Comparison of ENCODE assay signal across 1 cellular context in genomic region chr15:75830910-75831805, GRCh38.
TF ChIP-seq lines count a peak whose summit lies in the region.

No MANE protein-coding gene starts in this region.

TF ChIP-seq in K562, 482 proteins besides CTCF, POLR2A, EP300 and RAD21 (continued from another document and continues in another):
- TF ChIP-seq PRDM10 (IDR thresholded peaks at IDR 0.05; ENCODE audit: partially characterized antibody) (peak; percentile 11), ZNF589 (CRISPR knock-in tag; IDR thresholded peaks at IDR 0.05; ENCODE audit: low read depth) (0 out of 2 replicates have a peak, but pooled peaks have one; percentile 14), ZNF655 (CRISPR knock-in tag; IDR thresholded peaks at IDR 0.05) (no peak), ZFP91 (CRISPR knock-in tag; IDR thresholded peaks at IDR 0.05) (no peak), PYGO2 (tag; IDR thresholded peaks at IDR 0.05) (no peak), NFE2 (IDR thresholded peaks at IDR 0.05; ENCODE audit: low read depth) (0 out of 2 replicates have a peak, but pooled peaks have one; percentile 41), CBX3 (IDR thresholded peaks at IDR 0.05; ENCODE audit: borderline replicate concordance in 1 of 2, low read length in 2 of 2) (peak in 1 of 2 experiments; percentile 39; a peak in 1 of 3 replicates), DPF2 (IDR thresholded peaks at IDR 0.05) (peak; percentile 90), MAFK (IDR thresholded peaks at IDR 0.05; ENCODE audit: low read length) (no peak), HDAC6 (IDR thresholded peaks at IDR 0.05; ENCODE audit: low read depth, low read length) (no peak), SMARCE1 (IDR thresholded peaks at IDR 0.05) (peak; percentile 83), PBX2 (CRISPR knock-in tag; IDR thresholded peaks at IDR 0.05; ENCODE audit: low read depth) (no peak), PBX2 (tag; conservative IDR thresholded peaks at IDR 0.05; ENCODE audit: low read depth) (no peak), ZNF77 (CRISPR knock-in tag; IDR thresholded peaks at IDR 0.05) (no peak), DACH1 (IDR thresholded peaks at IDR 0.05; ENCODE audit: partially characterized antibody) (peak; percentile 91), ZBTB43 (CRISPR knock-in tag; IDR thresholded peaks at IDR 0.05) (no peak), ZNF445 (CRISPR knock-in tag; IDR thresholded peaks at IDR 0.05; ENCODE audit: low read depth) (no peak), TAF9B (IDR thresholded peaks at IDR 0.05; ENCODE audit: partially characterized antibody) (peak; percentile 36), RNF2 (IDR thresholded peaks at IDR 0.05) (peak; percentile 56; the same call in 1 of the 2 replicates), E2F1 (CRISPR knock-in tag; IDR thresholded peaks at IDR 0.05) (no peak), KDM4B (IDR thresholded peaks at IDR 0.05; ENCODE audit: borderline replicate concordance in 2 of 2, low read depth in 1 of 2) (no peak), ZNF511 (CRISPR knock-in tag; IDR thresholded peaks at IDR 0.05) (no peak), KLF1 (tag; IDR thresholded peaks at IDR 0.05) (no peak), SIN3B (IDR thresholded peaks at IDR 0.05; ENCODE audit: low read depth) (no peak), ZNF239 (CRISPR knock-in tag; IDR thresholded peaks at IDR 0.05) (no peak), ATF7 (IDR thresholded peaks at IDR 0.05) (peak; percentile 45; the same call in 1 of the 2 replicates), VEZF1 (CRISPR knock-in tag; IDR thresholded peaks at IDR 0.05) (peak; percentile 68), ZBTB2 (IDR thresholded peaks at IDR 0.05) (peak; percentile 80), RBBP5 (IDR thresholded peaks at IDR 0.05; ENCODE audit: borderline replicate concordance, insufficient read depth, low read length, poor library complexity, severe bottlenecking) (peak; percentile 67), ZNF24 (IDR thresholded peaks at IDR 0.05) (no peak), BRD9 (IDR thresholded peaks at IDR 0.05; ENCODE audit: low read depth, partially characterized antibody) (peak; percentile 13), ZNF592 (IDR thresholded peaks at IDR 0.05) (peak; percentile 53; the same call in 1 of the 2 replicates), SIN3A (IDR thresholded peaks at IDR 0.05; ENCODE audit: borderline replicate concordance in 2 of 2, control insufficient read depth in 1 of 2, low read depth in 2 of 2, low read length in 2 of 2) (no peak), CBFA2T2 (conservative IDR thresholded peaks at IDR 0.05) (peak; percentile 76), MAFF (IDR thresholded peaks at IDR 0.05; ENCODE audit: low read length) (peak; percentile 22; the same call in 1 of the 2 replicates), FOSL1 (tag; conservative IDR thresholded peaks at IDR 0.05) (0 out of 2 replicates have a peak, but pooled peaks have one; percentile 20), CHD4 (IDR thresholded peaks at IDR 0.05; ENCODE audit: insufficient read depth, insufficient replicate concordance, low read depth, low read length, poor library complexity, severe bottlenecking) (no peak), LEF1 (IDR thresholded peaks at IDR 0.05) (peak; percentile 88), CC2D1A (IDR thresholded peaks at IDR 0.05) (peak; percentile 33; the same call in 1 of the 2 replicates), CBFA2T3 (IDR thresholded peaks at IDR 0.05) (peak; percentile 88)
